ENCODE assay signal across 8 cellular contexts in genomic region chrX:41010188-41010846, GRCh38.
DNase-seq lines count a peak whose midpoint lies in the region; FAIRE-seq and TF ChIP-seq lines count a peak whose summit lies in the region.

No MANE protein-coding gene starts in this region.

- DNase-seq in DMS 273 (lab: John Stamatoyannopoulos, UW; ENCODE audit: unreplicated experiment), result peak; percentile 84
- peak; percentile 92 for DNase-seq in LHCN-M2 (ENCODE audit: low read depth)
- peak in 56 of 61 donors; percentile 4 to 81 (median 34) for DNase-seq in caudate nucleus (lab: John Stamatoyannopoulos, UW)
- no peak for DNase-seq in keratinocyte (ENCODE audit: low read depth, low spot score)
- DNase-seq in smooth muscle cell of the brain vasculature (ENCODE audit: low read depth, low spot score), result peak; percentile 44
- DNase-seq in GM10266 (ENCODE audit: extremely low spot score), result no peak
- no peak for DNase-seq in NCI-H2171 treated with DMSO at 0.1 percent for 48 hours (lab: John Stamatoyannopoulos, UW)

- peak overlapping the region; percentile 33 for H3K4me3 ChIP-seq in WI38 (ENCODE audit: low read depth, low read length)
- peak overlapping the region in 2 of 3 experiments; percentile 10 to 45 for H3K4me3 ChIP-seq in keratinocyte (ENCODE audit: control insufficient read depth in 2 of 3, extremely low read depth in 1 of 3, insufficient read depth in 2 of 3, low read depth in 1 of 3, low read length in 3 of 3)

- H3K9me1 ChIP-seq in keratinocyte (ENCODE audit: control insufficient read depth, extremely low read depth, insufficient read depth, low read length), result no peaks in the 10 kb centered on the region

- peak; percentile 23 for FAIRE-seq in keratinocyte (lab: Jason Lieb, UNC)

- peak overlapping the region; percentile 76 for H3K9ac ChIP-seq in keratinocyte (ENCODE audit: control insufficient read depth, extremely low read depth, insufficient read depth, low read length)

- dilution Hi-C loops in keratinocyte (cut with MboI; ENCODE audit: extremely low pct_ligation_motif_present, low sequenced_read_pairs), result no loop called here

- no peaks in the 10 kb centered on the region for H3K79me2 ChIP-seq in keratinocyte (ENCODE audit: control insufficient read depth, insufficient read depth, low read length)

- H3K27ac ChIP-seq in caudate nucleus (ENCODE audit: low read depth, low read length) (peak overlapping the region; percentile 68), keratinocyte (ENCODE audit: control insufficient read depth, insufficient read depth, low read length) (peak overlapping the region; percentile 84)

- peak overlapping the region; percentile 73 for H3K4me2 ChIP-seq in keratinocyte (ENCODE audit: control insufficient read depth, extremely low read depth, insufficient read depth, low read depth, low read length)

- H3K36me3 ChIP-seq in keratinocyte (ENCODE audit: control insufficient read depth in 2 of 2, extremely low read depth in 1 of 2, insufficient read depth in 2 of 2, low read length in 2 of 2), result no peaks in the 10 kb centered on the region

- H2AFZ ChIP-seq in keratinocyte (ENCODE audit: control insufficient read depth, low read length), result peak overlapping the region; percentile 49

- TF ChIP-seq CTCF in WI38 (IDR thresholded peaks at IDR 0.05; ENCODE audit: low read depth, low read length), result 0 out of 2 replicates have a peak, but pooled peaks have one; percentile 6
- TF ChIP-seq CTCF in keratinocyte (optimal IDR thresholded peaks at IDR 0.05 in 1 of 3, IDR thresholded peaks at IDR 0.05 in 1 of 3, conservative IDR thresholded peaks at IDR 0.05 in 1 of 3; ENCODE audit: extremely low read depth in 1 of 3, insufficient read depth in 2 of 3, low read length in 3 of 3), result no peak
- no peak for TF ChIP-seq CTCF in GM10266 (IDR thresholded peaks at IDR 0.05; ENCODE audit: control insufficient read depth, insufficient read depth, low read depth, missing control alignments)

- H3K27me3 ChIP-seq in keratinocyte (ENCODE audit: control insufficient read depth, extremely low read depth, insufficient read depth, low read length), result no peaks in the 10 kb centered on the region

- no peaks in the 10 kb centered on the region for H4K20me1 ChIP-seq in keratinocyte (ENCODE audit: control insufficient read depth, extremely low read depth, insufficient read depth, low read length)

- peaks cover 6% of the 10 kb centered on the region for H3K4me1 ChIP-seq in keratinocyte (ENCODE audit: control insufficient read depth, extremely low read depth, insufficient read depth, low read length)

- H3K9me3 ChIP-seq in keratinocyte (ENCODE audit: control insufficient read depth, low read depth, low read length), result no peaks in the 10 kb centered on the region

Comparison
In these comparisons a context has a peak if more than half of its experiments do, and no peak if none do; other contexts are left out.
1. DNase-seq: peak in DMS 273 (single experiment), LHCN-M2 (single experiment), caudate nucleus (56 of 61) and smooth muscle cell of the brain vasculature (single experiment); none in keratinocyte (single experiment), GM10266 (single experiment) and NCI-H2171 treated with DMSO at 0.1 percent for 48 hours (single experiment).